Comparison of ENCODE assay signal across 8 cellular contexts in the genomic region with DNA sequence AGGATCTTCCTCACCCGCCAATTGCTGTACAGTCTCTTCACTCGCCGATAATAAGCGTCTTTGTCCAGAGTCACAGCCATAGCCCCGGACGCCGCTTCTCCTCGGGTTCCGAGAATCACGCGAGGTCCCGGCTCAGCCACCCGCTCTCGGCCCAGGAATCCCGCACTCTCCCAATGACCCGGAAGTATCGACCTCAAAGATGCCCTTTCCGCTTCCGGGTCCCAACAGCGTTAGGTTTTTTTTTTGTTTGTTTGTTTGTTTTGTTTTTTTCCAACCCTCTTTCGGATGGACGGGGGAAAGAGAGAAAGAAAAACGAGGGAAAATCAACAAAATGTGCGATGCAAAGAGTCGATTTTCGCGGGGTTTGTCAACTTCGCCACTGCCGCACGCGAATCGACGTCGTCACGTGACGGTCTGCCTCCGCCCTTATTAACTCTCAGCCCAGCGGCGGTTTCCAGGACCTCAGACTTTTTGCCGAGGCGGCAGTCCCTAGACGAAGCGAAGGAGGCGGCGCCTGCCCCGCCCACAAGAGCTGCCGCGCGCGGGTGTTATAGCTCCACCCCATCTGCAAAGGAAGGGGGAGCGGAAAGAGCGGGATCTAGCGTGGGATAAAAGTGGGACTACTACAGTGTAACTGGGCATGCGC. TPM values are rescaled to one million over a fixed set of nuclear protein-coding genes. Genes with fewer than 3 reads are reported as not detected.
DNase-seq lines count a peak whose midpoint lies in the region; ATAC-seq and TF ChIP-seq lines count a peak whose summit lies in the region.

SUPT16H (minus strand) TSS at position 172 of the 646 bp plus-strand sequence; CDS start at position 80, 92 bp downstream.

- H3K27me3 ChIP-seq in RWPE2 (ENCODE audit: insufficient read depth, poor library complexity, severe bottlenecking) = no peaks in the 10 kb centered on the region

- peak within 1 kb of the TSS; percentile 96 for H3K4me3 Mint-ChIP-seq in activated T-helper 2 cell treated with anti-CD3 and anti-CD28 coated beads, Interferon-gamma antibody, Interleukin-2, Interleukin-4, amounts not matched to agents 10 μg/mL and 5 μg/mL and 100 μg/mL, durations not matched to agents 14 hours and 24 hours and 36 hours (ENCODE audit: low read depth)
- H3K4me3 Mint-ChIP-seq in natural killer cell = peak within 1 kb of the TSS; percentile 98

- peaks cover 12% of the 10 kb centered on the region for H3K4me1 ChIP-seq in RWPE2 (ENCODE audit: insufficient read depth, poor library complexity, severe bottlenecking)

- intact Hi-C loops in activated T-helper 2 cell treated with anti-CD3 and anti-CD28 coated beads, Interferon-gamma antibody, Interleukin-2, Interleukin-4, amounts not matched to agents 10 μg/mL and 5 μg/mL and 100 μg/mL, durations not matched to agents 14 hours and 24 hours and 36 hours (cut with micrococcal nuclease) = loop anchor here (1.0 to 2.0 kb wide), 7 partner anchors 30 to 155 kb away; partner anchors contain the start of genes CHD8, HNRNPC and TOX4
- intact Hi-C loops in natural killer cell (cut with micrococcal nuclease) = loop anchor here (1.0 to 5.0 kb wide), 5 partner anchors 53 to 152 kb away; partner anchors contain the start of genes CHD8, HNRNPC and TOX4

- H3K36me3 Mint-ChIP-seq in activated T-helper 2 cell treated with anti-CD3 and anti-CD28 coated beads, Interferon-gamma antibody, Interleukin-2, Interleukin-4, amounts not matched to agents 10 μg/mL and 5 μg/mL and 100 μg/mL, durations not matched to agents 14 hours and 24 hours and 36 hours (ENCODE audit: low read depth) = peaks cover 52% of the 10 kb centered on the region
- no peaks in the 10 kb centered on the region for H3K36me3 Mint-ChIP-seq in natural killer cell

- no peaks in the 10 kb centered on the region for H3K27me3 Mint-ChIP-seq in activated T-helper 2 cell treated with anti-CD3 and anti-CD28 coated beads, Interferon-gamma antibody, Interleukin-2, Interleukin-4, amounts not matched to agents 10 μg/mL and 5 μg/mL and 100 μg/mL, durations not matched to agents 14 hours and 24 hours and 36 hours (ENCODE audit: low read depth)
- no peaks in the 10 kb centered on the region for H3K27me3 Mint-ChIP-seq in natural killer cell (ENCODE audit: low read depth in 2 of 2)

- peak within 1 kb of the TSS; percentile 72 for H3K4me3 ChIP-seq in RWPE2 (ENCODE audit: severe bottlenecking)
- peak within 1 kb of the TSS; percentile 98 for H3K4me3 ChIP-seq in fibroblast of mammary gland (ENCODE audit: control insufficient read depth, low read depth, low read length)

- DNase-seq in EH (ENCODE audit: low read depth) = peak; percentile 98
- DNase-seq in H4 (ENCODE audit: low spot score) = peak; percentile 94
- DNase-seq in LoVo (ENCODE audit: low spot score) = peak; percentile 96
- peak; percentile 98 for DNase-seq in RWPE2 (ENCODE audit: low spot score)
- DNase-seq in activated T-helper 2 cell treated with anti-CD3 and anti-CD28 coated beads, Interferon-gamma antibody, Interleukin-2, Interleukin-4, amounts not matched to agents 10 μg/mL and 5 μg/mL and 100 μg/mL, durations not matched to agents 14 hours and 24 hours and 36 hours (ENCODE audit: low spot score) = peak; percentile 94
- DNase-seq in fibroblast of mammary gland (ENCODE audit: low read depth) = peak; percentile 93
- peak; percentile 89 for DNase-seq in natural killer cell
- peak; percentile 96 for DNase-seq in stimulated activated naive CD4-positive, alpha-beta T cell treated with Interleukin-2 at 50 U/mL for 16 hours (lab: John Stamatoyannopoulos, UW)

- peaks cover 24% of the 10 kb centered on the region for H3K4me1 Mint-ChIP-seq in activated T-helper 2 cell treated with anti-CD3 and anti-CD28 coated beads, Interferon-gamma antibody, Interleukin-2, Interleukin-4, amounts not matched to agents 10 μg/mL and 5 μg/mL and 100 μg/mL, durations not matched to agents 14 hours and 24 hours and 36 hours (ENCODE audit: low read depth)
- H3K4me1 Mint-ChIP-seq in natural killer cell = peaks cover 33% of the 10 kb centered on the region in 2 donors

- ATAC-seq in RWPE2 (ENCODE audit: low read depth) = peak; percentile 93
- ATAC-seq in natural killer cell = peak; percentile 89 to 98 (median 93)

- peak within 1 kb of the TSS; percentile 98 for H3K27ac Mint-ChIP-seq in activated T-helper 2 cell treated with anti-CD3 and anti-CD28 coated beads, Interferon-gamma antibody, Interleukin-2, Interleukin-4, amounts not matched to agents 10 μg/mL and 5 μg/mL and 100 μg/mL, durations not matched to agents 14 hours and 24 hours and 36 hours
- H3K27ac Mint-ChIP-seq in natural killer cell = peak within 1 kb of the TSS; percentile 96 to 99

- no peaks in the 10 kb centered on the region for H3K9me3 ChIP-seq in RWPE2 (ENCODE audit: severe bottlenecking)

- peaks cover 67% of the 10 kb centered on the region for H3K36me3 ChIP-seq in RWPE2 (ENCODE audit: low read depth)

- peak within 1 kb of the TSS; percentile 74 for H3K27ac ChIP-seq in RWPE2 (ENCODE audit: poor library complexity, severe bottlenecking)

- no peaks in the 10 kb centered on the region for H3K9me3 Mint-ChIP-seq in activated T-helper 2 cell treated with anti-CD3 and anti-CD28 coated beads, Interferon-gamma antibody, Interleukin-2, Interleukin-4, amounts not matched to agents 10 μg/mL and 5 μg/mL and 100 μg/mL, durations not matched to agents 14 hours and 24 hours and 36 hours
- no peaks in the 10 kb centered on the region for H3K9me3 Mint-ChIP-seq in natural killer cell

- TF ChIP-seq CTCF in RWPE2 (IDR thresholded peaks at IDR 0.05; ENCODE audit: poor library complexity, severe bottlenecking) = no peak
- TF ChIP-seq CTCF in fibroblast of mammary gland (conservative IDR thresholded peaks at IDR 0.05; ENCODE audit: control insufficient read depth, insufficient read depth, low read depth, low read length) = no peak
- no peak for TF ChIP-seq CTCF in natural killer cell (IDR thresholded peaks at IDR 0.05)

RNA-seq across cellular contexts. Expression of gene SUPT16H, which starts in this region (rescaled TPM):
- total RNA-seq in H4 (2014; rRNA removed; shearing (Covaris generic)) = 88.6 and 104 TPM in 2 replicates
- 161 and 168 TPM in 2 replicates for total RNA-seq in activated T-helper 2 cell treated with anti-CD3 and anti-CD28 coated beads, Interferon-gamma antibody, Interleukin-2, Interleukin-4, amounts not matched to agents 10 μg/mL and 5 μg/mL and 100 μg/mL, durations not matched to agents 14 hours and 24 hours and 36 hours
- 10 to 100 TPM; 60.3 to 72.6 (median 65.1) TPM for total RNA-seq in natural killer cell

Comparison
In these comparisons a context has a peak if more than half of its experiments do, and no peak if none do; other contexts are left out.
1. Peak in every context shown above with its lines: DNase-seq, ATAC-seq, H3K4me3 ChIP-seq and H3K27ac ChIP-seq.